Comparison of ENCODE assay signal across 8 cellular contexts in genomic region chr7:24877790-24878311, GRCh38.
DNase-seq lines count a peak whose midpoint lies in the region; ATAC-seq and TF ChIP-seq lines count a peak whose summit lies in the region.

No MANE protein-coding gene starts in this region.

- DNase-seq in Peyer's patch (peak in 2 of 3 donors; percentile 27 to 53), fibroblast of villous mesenchyme (ENCODE audit: low read depth) (peak; percentile 37), NCI-H1930 (lab: John Stamatoyannopoulos, UW) (no peak), NCI-H446 treated with DMSO at 0.1 percent for 48 hours (lab: John Stamatoyannopoulos, UW) (no peak), breast epithelium (ENCODE audit: low spot score in 2 of 2) (no peak)
- no peak for DNase-seq in effector memory CD4-positive, alpha-beta T cell

- peak overlapping the region in 1 of 4 donors; percentile 64 for H3K27ac ChIP-seq in Peyer's patch
- H3K27ac ChIP-seq in breast epithelium: no peak overlapping the region
- H3K27ac ChIP-seq in effector memory CD4-positive, alpha-beta T cell (ENCODE audit: insufficient read depth, low read length, poor library complexity, severe bottlenecking): no peak overlapping the region

- H3K36me3 ChIP-seq in Peyer's patch (no peaks in the 10 kb centered on the region), breast epithelium (no peaks in the 10 kb centered on the region)
- no peaks in the 10 kb centered on the region for H3K36me3 ChIP-seq in effector memory CD4-positive, alpha-beta T cell (ENCODE audit: control insufficient read depth, insufficient read depth, low read length)

- TF ChIP-seq POLR2A in Peyer's patch (IDR thresholded peaks at IDR 0.05) (no peak), breast epithelium (IDR thresholded peaks at IDR 0.05) (no peak)

- ATAC-seq in GM18873 (IDR thresholded peaks at IDR 0.05; ENCODE audit: low FRiP score, unreplicated experiment) (peak; percentile 74), HG02588 (IDR thresholded peaks at IDR 0.05; ENCODE audit: unreplicated experiment) (peak; percentile 92)

- no peaks in the 10 kb centered on the region for H3K27me3 ChIP-seq in Peyer's patch
- no peaks in the 10 kb centered on the region for H3K27me3 ChIP-seq in breast epithelium
- H3K27me3 ChIP-seq in effector memory CD4-positive, alpha-beta T cell (replicated peaks; ENCODE audit: control insufficient read depth, insufficient read depth, low read length, poor library complexity, severe bottlenecking): no peaks in the 10 kb centered on the region

- H3K4me1 ChIP-seq in Peyer's patch: peaks cover 0 to 2% (median 0%) of the 10 kb centered on the region in 4 donors
- H3K4me1 ChIP-seq in breast epithelium: no peaks in the 10 kb centered on the region
- H3K4me1 ChIP-seq in effector memory CD4-positive, alpha-beta T cell (ENCODE audit: control insufficient read depth, insufficient read depth, low read length, poor library complexity, severe bottlenecking): no peaks in the 10 kb centered on the region

- H3K9me3 ChIP-seq in Peyer's patch (no peaks in the 10 kb centered on the region), breast epithelium (no peaks in the 10 kb centered on the region)
- no peaks in the 10 kb centered on the region for H3K9me3 ChIP-seq in effector memory CD4-positive, alpha-beta T cell (ENCODE audit: control insufficient read depth, low read length)

- H3K4me3 ChIP-seq in Peyer's patch (no peak overlapping the region), fibroblast of villous mesenchyme (ENCODE audit: low read depth, low read length) (no peak overlapping the region), breast epithelium (no peak overlapping the region)
- H3K4me3 ChIP-seq in effector memory CD4-positive, alpha-beta T cell (ENCODE audit: insufficient read depth, low read depth, low read length, poor library complexity, severe bottlenecking): no peak overlapping the region

- TF ChIP-seq CTCF in Peyer's patch (IDR thresholded peaks at IDR 0.05) (no peak), fibroblast of villous mesenchyme (IDR thresholded peaks at IDR 0.05; ENCODE audit: insufficient read depth, low read depth, low read length) (no peak), breast epithelium (IDR thresholded peaks at IDR 0.05) (no peak)

- intact Hi-C loops in breast epithelium (cut with DNase I; ENCODE audit: low total_unique reads): no loop called here

Comparison
In these comparisons a context has a peak if more than half of its experiments do, and no peak if none do; other contexts are left out.
1. DNase-seq: peak in Peyer's patch (2 of 3) and fibroblast of villous mesenchyme (single experiment); none in NCI-H1930 (0 of 2), NCI-H446 treated with DMSO at 0.1 percent for 48 hours (single experiment), breast epithelium (0 of 2) and effector memory CD4-positive, alpha-beta T cell (0 of 3).